14 cellular contexts compared by ENCODE assay signal in genomic region chr15:41487802-41488201, GRCh38. TPM values are rescaled to one million over a fixed set of nuclear protein-coding genes. Genes with fewer than 3 reads are reported as not detected.
DNase-seq lines count a peak whose midpoint lies in the region; ATAC-seq and TF ChIP-seq lines count a peak whose summit lies in the region.
"Had no signal": no experiment of that assay in that cellular context is flagged by ENCODE, and none has a peak within 500 bp of the region (broad histone marks: within the 10 kb centered on the region; RNA-seq: fewer than 3 reads in every experiment).

No MANE protein-coding gene starts in this region.

- H3K9me3 Mint-ChIP-seq in activated T-cell treated with anti-CD3 and anti-CD28 coated beads, Interleukin-2, amount 50 U/mL, for 4 hours, result no peaks in the 10 kb centered on the region
- H3K9me3 Mint-ChIP-seq in stimulated activated naive B cell treated with anti-CD40 and anti-IgM and Interleukin-4, amounts not matched to agents 10 μg/mL and 1 μg/mL and 100 μg/mL, for 72 hours, result no peaks in the 10 kb centered on the region
- H3K9me3 Mint-ChIP-seq in mesothelial cell of epicardium, result peaks cover under 1% of the 10 kb centered on the region
- H3K9me3 Mint-ChIP-seq: IgD-negative memory B cell, naive B cell had no signal

- DNase-seq in activated naive CD4-positive, alpha-beta T cell treated with Interleukin-2 at 50 U/mL for 16 hours, result peak; percentile 45
- no peak for DNase-seq in activated naive CD4-positive, alpha-beta T cell treated with anti-CD3 and anti-CD28 coated beads, Interleukin-2, amount 50 U/mL, for 16 hours
- DNase-seq in activated T-cell treated with anti-CD3 and anti-CD28 coated beads, Interleukin-2, amount 50 U/mL, for 4 hours, result no peak
- peak; percentile 46 for DNase-seq in glomerular visceral epithelial cell (ENCODE audit: extremely low spot score)
- DNase-seq in stimulated activated naive B cell treated with anti-CD40 and anti-IgM and Interleukin-4, amounts not matched to agents 10 μg/mL and 1 μg/mL and 100 μg/mL, for 72 hours, result no peak
- no peak for DNase-seq in mesothelial cell of epicardium (ENCODE audit: low spot score in 2 of 2, unreplicated experiment in 2 of 2)
- DNase-seq: activated CD4-positive, CD25-positive, alpha-beta regulatory T cell; Calu3; heart right ventricle; naive B cell; NCI-H2227 treated with DMSO at 0.1 percent for 48 hours had no signal

- H3K27ac Mint-ChIP-seq in stimulated activated naive B cell treated with anti-CD40 and anti-IgM and Interleukin-4, amounts not matched to agents 10 μg/mL and 1 μg/mL and 100 μg/mL, for 72 hours, result peak overlapping the region; percentile 15
- no peak overlapping the region for H3K27ac Mint-ChIP-seq in mesothelial cell of epicardium
- H3K27ac Mint-ChIP-seq: naive B cell had no signal

- H3K4me1 Mint-ChIP-seq in activated T-cell treated with anti-CD3 and anti-CD28 coated beads, Interleukin-2, amount 50 U/mL, for 4 hours (ENCODE audit: low read depth), result peaks cover 36% of the 10 kb centered on the region
- peaks cover 22 to 34% of the 10 kb centered on the region in 2 donors for H3K4me1 Mint-ChIP-seq in stimulated activated naive B cell treated with anti-CD40 and anti-IgM and Interleukin-4, amounts not matched to agents 10 μg/mL and 1 μg/mL and 100 μg/mL, for 72 hours
- H3K4me1 Mint-ChIP-seq in mesothelial cell of epicardium, result peaks cover 6% of the 10 kb centered on the region

- ATAC-seq in activated T-cell treated with anti-CD3 and anti-CD28 coated beads, Interleukin-2, amount 50 U/mL, for 4 hours, result peak; percentile 6
- no peak for ATAC-seq in stimulated activated naive B cell treated with anti-CD40 and anti-IgM and Interleukin-4, amounts not matched to agents 10 μg/mL and 1 μg/mL and 100 μg/mL, for 72 hours (replicated peaks)
- ATAC-seq in GM21576 (IDR thresholded peaks at IDR 0.05; ENCODE audit: unreplicated experiment), result no peak
- no peak for ATAC-seq in GM18873 (IDR thresholded peaks at IDR 0.05; ENCODE audit: low FRiP score, unreplicated experiment)

- H3K27me3 Mint-ChIP-seq in activated T-cell treated with anti-CD3 and anti-CD28 coated beads, Interleukin-2, amount 50 U/mL, for 4 hours (ENCODE audit: low read depth), result peaks cover 14% of the 10 kb centered on the region
- H3K27me3 Mint-ChIP-seq in stimulated activated naive B cell treated with anti-CD40 and anti-IgM and Interleukin-4, amounts not matched to agents 10 μg/mL and 1 μg/mL and 100 μg/mL, for 72 hours, result peaks cover 29 to 36% of the 10 kb centered on the region in 2 donors
- peaks cover 20% of the 10 kb centered on the region for H3K27me3 Mint-ChIP-seq in mesothelial cell of epicardium (ENCODE audit: low read depth)

- H3K36me3 Mint-ChIP-seq in activated T-cell treated with anti-CD3 and anti-CD28 coated beads, Interleukin-2, amount 50 U/mL, for 4 hours (ENCODE audit: insufficient read depth), result peaks cover under 1% of the 10 kb centered on the region
- H3K36me3 Mint-ChIP-seq in stimulated activated naive B cell treated with anti-CD40 and anti-IgM and Interleukin-4, amounts not matched to agents 10 μg/mL and 1 μg/mL and 100 μg/mL, for 72 hours, result peaks cover 0 to 2% of the 10 kb centered on the region in 2 donors
- H3K36me3 Mint-ChIP-seq in mesothelial cell of epicardium, result peaks cover 13% of the 10 kb centered on the region

- no peak for TF ChIP-seq CTCF in mesothelial cell of epicardium (IDR thresholded peaks at IDR 0.05; ENCODE audit: unreplicated experiment)

- H3K4me3 Mint-ChIP-seq in activated T-cell treated with anti-CD3 and anti-CD28 coated beads, Interleukin-2, amount 50 U/mL, for 4 hours, result peak overlapping the region; percentile 42
- H3K4me3 Mint-ChIP-seq in stimulated activated naive B cell treated with anti-CD40 and anti-IgM and Interleukin-4, amounts not matched to agents 10 μg/mL and 1 μg/mL and 100 μg/mL, for 72 hours, result no peak overlapping the region
- no peak overlapping the region for H3K4me3 Mint-ChIP-seq in mesothelial cell of epicardium
- H3K4me3 Mint-ChIP-seq: IgD-negative memory B cell, naive B cell had no signal

RNA-seq across cellular contexts. Expression of gene ITPKA, which starts 5.9 kb away (rescaled TPM):
- total RNA-seq in activated T-cell treated with anti-CD3 and anti-CD28 coated beads, Interleukin-2, amount 50 U/mL, for 4 hours, result under 1 TPM; 0.20 to 0.47 (median 0.27) TPM
- total RNA-seq in mesothelial cell of epicardium, result 0.55 to 0.80 TPM (median 0.79 TPM) in 3 replicates

RNA-seq across cellular contexts. Expression of gene LTK, which starts 25.8 kb away (rescaled TPM):
- total RNA-seq in activated T-cell treated with anti-CD3 and anti-CD28 coated beads, Interleukin-2, amount 50 U/mL, for 4 hours, result under 1 TPM; 0.11 to 0.24 (median 0.23) TPM
- total RNA-seq in mesothelial cell of epicardium, result 0.91 to 1.2 TPM (median 1.0 TPM) in 3 replicates

RNA-seq across cellular contexts. Expression of gene RPAP1, which starts 56.3 kb away (rescaled TPM):
- 10 to 100 TPM; 63.6 to 70.4 (median 66.2) TPM for total RNA-seq in activated T-cell treated with anti-CD3 and anti-CD28 coated beads, Interleukin-2, amount 50 U/mL, for 4 hours
- 54.0 to 65.5 TPM (median 54.8 TPM) in 3 replicates for total RNA-seq in mesothelial cell of epicardium

Comparison
In these comparisons a context has a peak if more than half of its experiments do, and no peak if none do; other contexts are left out.
1. DNase-seq: peak in activated naive CD4-positive, alpha-beta T cell treated with Interleukin-2 at 50 U/mL for 16 hours (single experiment) and glomerular visceral epithelial cell (single experiment); none in activated naive CD4-positive, alpha-beta T cell treated with anti-CD3 and anti-CD28 coated beads, Interleukin-2, amount 50 U/mL, for 16 hours (single experiment), activated T-cell treated with anti-CD3 and anti-CD28 coated beads, Interleukin-2, amount 50 U/mL, for 4 hours (single experiment), stimulated activated naive B cell treated with anti-CD40 and anti-IgM and Interleukin-4, amounts not matched to agents 10 μg/mL and 1 μg/mL and 100 μg/mL, for 72 hours (single experiment) and mesothelial cell of epicardium (0 of 2).
2. ATAC-seq: peak in activated T-cell treated with anti-CD3 and anti-CD28 coated beads, Interleukin-2, amount 50 U/mL, for 4 hours (2 of 2); none in stimulated activated naive B cell treated with anti-CD40 and anti-IgM and Interleukin-4, amounts not matched to agents 10 μg/mL and 1 μg/mL and 100 μg/mL, for 72 hours (0 of 2), GM21576 (single experiment) and GM18873 (single experiment).